ENCODE assay signal across 6 cellular contexts in the genomic region with DNA sequence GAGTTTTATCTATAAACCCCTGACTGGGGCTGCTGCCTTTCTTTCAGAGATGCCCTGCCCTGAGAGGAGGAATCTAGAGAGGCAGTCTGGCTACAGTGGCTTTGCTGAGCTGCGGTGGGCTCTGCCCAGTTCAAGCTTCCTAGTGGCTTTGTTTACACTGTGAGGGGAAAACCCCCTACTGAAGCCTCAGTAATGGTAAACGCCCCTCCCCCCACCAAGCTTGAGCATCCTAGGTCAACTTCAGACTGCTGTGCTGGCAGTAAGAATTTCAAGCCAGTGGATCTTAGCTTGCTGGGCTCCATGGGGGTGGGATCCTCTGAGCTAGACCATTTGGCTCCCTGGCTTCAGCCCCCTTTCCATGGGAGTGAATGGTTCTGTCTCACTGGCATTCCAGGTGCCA. TPM values are rescaled to one million over a fixed set of nuclear protein-coding genes. Genes with fewer than 3 reads are reported as not detected.
"Had no signal": no experiment of that assay in that cellular context is flagged by ENCODE, and none has a peak within 500 bp of the region (broad histone marks: within the 10 kb centered on the region; RNA-seq: fewer than 3 reads in every experiment).

No MANE protein-coding gene starts in this region.

RNA-seq across cellular contexts. Expression of a gene that starts 44.1 kb away (rescaled TPM):
- total RNA-seq: activated B cell treated with CpG ODN at 0.5 μM for 24 hours; activated CD4-positive, alpha-beta memory T cell treated with anti-CD3 and anti-CD28 coated beads for 36 hours; activated CD4-positive, alpha-beta T cell treated with anti-CD3 and anti-CD28 coated beads for 36 hours; activated CD4-positive, alpha-beta T cell treated with anti-CD3 and anti-CD28 coated beads, Interleukin-2, amount 10 ng/mL, durations not matched to agents 24 days and 14 days; activated CD8-positive, alpha-beta memory T cell treated with anti-CD3 and anti-CD28 coated beads for 36 hours; T-helper 17 cell had no signal
